In genomic region chr12:103965590-103966407, GRCh38 we compare ENCODE assay signal across 8 cellular contexts. TPM values are rescaled to one million over a fixed set of nuclear protein-coding genes. Genes with fewer than 3 reads are reported as not detected.
DNase-seq lines count a peak whose midpoint lies in the region; ATAC-seq and TF ChIP-seq lines count a peak whose summit lies in the region.

Gene TDG, plus strand, starts transcription at chr12:103965872. Its CDS starts 166 bp downstream, at chr12:103966038.

- intact Hi-C loops in uterus (cut with DNase I; ENCODE audit: low total_unique reads) = loop anchor here (5.0 kb wide), 1 partner anchor 92 kb away; no protein-coding TSS in a partner anchor

- ATAC-seq in GM18498 (IDR thresholded peaks at IDR 0.05; ENCODE audit: unreplicated experiment) (peak; percentile 93), HG02938 (IDR thresholded peaks at IDR 0.05; ENCODE audit: unreplicated experiment) (peak; percentile 91)

- H3K4me1 ChIP-seq in right atrium auricular region (peaks cover 0 to 46% of the 10 kb centered on the region in 2 donors), uterus (peaks cover 0 to 4% of the 10 kb centered on the region in 2 donors)

- peak; percentile 86 to 88 for TF ChIP-seq POLR2A in uterus (IDR thresholded peaks at IDR 0.05)

- H3K27ac ChIP-seq in right atrium auricular region = peak within 1 kb of the TSS; percentile 97 to 98
- H3K27ac ChIP-seq in uterus = peak within 1 kb of the TSS; percentile 90 to 95

- DNase-seq in NCI-H187 (lab: John Stamatoyannopoulos, UW) (peak; percentile 98 to 99), T-helper 2 cell (peak; percentile 89 to 99 (median 96)), anterior cingulate cortex (lab: John Stamatoyannopoulos, UW) (peak; percentile 91 to 99 (median 97)), right atrium auricular region (ENCODE audit: low spot score) (peak; percentile 99), pulmonary artery endothelial cell (ENCODE audit: low read depth, low spot score) (peak; percentile 97), uterus (peak; percentile 98)

- H3K4me3 ChIP-seq in right atrium auricular region = peak within 1 kb of the TSS; percentile 88 to 96
- peak within 1 kb of the TSS; percentile 92 to 99 for H3K4me3 ChIP-seq in uterus

- H3K9me3 ChIP-seq in right atrium auricular region = no peaks in the 10 kb centered on the region
- H3K9me3 ChIP-seq in uterus = no peaks in the 10 kb centered on the region

- H3K27me3 ChIP-seq in right atrium auricular region (no peaks in the 10 kb centered on the region), uterus (no peaks in the 10 kb centered on the region)

- no peaks in the 10 kb centered on the region for H3K36me3 ChIP-seq in right atrium auricular region
- no peaks in the 10 kb centered on the region for H3K36me3 ChIP-seq in uterus

- TF ChIP-seq CTCF in right atrium auricular region (IDR thresholded peaks at IDR 0.05) (peak in 1 of 2 donors; percentile 31), uterus (IDR thresholded peaks at IDR 0.05) (peak; percentile 16 to 24 (median 18))

RNA-seq across cellular contexts. Expression of gene TDG, which starts in this region (rescaled TPM):
- 10 to 100 TPM; 10.2 to 13.7 TPM for total RNA-seq in right atrium auricular region
- 27.6 and 27.9 TPM in 2 replicates for total RNA-seq in pulmonary artery endothelial cell
- 10 to 100 TPM in 3 of 4 donors, 1 to 10 TPM in 1; 8.7 to 46.3 (median 19.9) TPM for total RNA-seq in uterus

Comparison
In these comparisons a context has a peak if more than half of its experiments do, and no peak if none do; other contexts are left out.
1. Peak in every context shown above with its lines: DNase-seq, ATAC-seq, H3K4me3 ChIP-seq and H3K27ac ChIP-seq.